ENCODE assay signal across 17 cellular contexts in genomic region chr3:184429786-184430185, GRCh38. TPM values are rescaled to one million over a fixed set of nuclear protein-coding genes. Genes with fewer than 3 reads are reported as not detected.
DNase-seq lines count a peak whose midpoint lies in the region; FAIRE-seq and TF ChIP-seq lines count a peak whose summit lies in the region.
"Had no signal": no experiment of that assay in that cellular context is flagged by ENCODE, and none has a peak within 500 bp of the region (broad histone marks: within the 10 kb centered on the region; RNA-seq: fewer than 3 reads in every experiment).

No MANE protein-coding gene starts in this region.

- no peaks in the 10 kb centered on the region for H3K9me3 Mint-ChIP-seq in activated T-helper 2 cell treated with anti-CD3 and anti-CD28 coated beads, Interferon-gamma antibody, Interleukin-2, Interleukin-4, amounts not matched to agents 10 μg/mL and 5 μg/mL and 100 μg/mL, durations not matched to agents 14 hours and 24 hours and 36 hours

- H3K4me3 Mint-ChIP-seq in activated T-helper 2 cell treated with anti-CD3 and anti-CD28 coated beads, Interferon-gamma antibody, Interleukin-2, Interleukin-4, amounts not matched to agents 10 μg/mL and 5 μg/mL and 100 μg/mL, durations not matched to agents 14 hours and 24 hours and 36 hours (ENCODE audit: low read depth) = no peak overlapping the region
- H3K4me3 Mint-ChIP-seq: CD14-positive monocyte; CD8-positive, alpha-beta T cell had no signal

- H3K27me3 ChIP-seq in adipocyte (replicated peaks; ENCODE audit: control insufficient read depth, insufficient read depth, low read length) = peaks cover 3% of the 10 kb centered on the region
- H3K27me3 ChIP-seq in sigmoid colon = no peaks in the 10 kb centered on the region

- no peak for TF ChIP-seq POLR2A in sigmoid colon (IDR thresholded peaks at IDR 0.05)

- H3K27ac Mint-ChIP-seq in activated T-helper 2 cell treated with anti-CD3 and anti-CD28 coated beads, Interferon-gamma antibody, Interleukin-2, Interleukin-4, amounts not matched to agents 10 μg/mL and 5 μg/mL and 100 μg/mL, durations not matched to agents 14 hours and 24 hours and 36 hours = no peak overlapping the region
- H3K27ac Mint-ChIP-seq: CD14-positive monocyte; CD8-positive, alpha-beta T cell had no signal

- peaks cover 3% of the 10 kb centered on the region for H3K27me3 Mint-ChIP-seq in activated T-helper 2 cell treated with anti-CD3 and anti-CD28 coated beads, Interferon-gamma antibody, Interleukin-2, Interleukin-4, amounts not matched to agents 10 μg/mL and 5 μg/mL and 100 μg/mL, durations not matched to agents 14 hours and 24 hours and 36 hours (ENCODE audit: low read depth)

- no peak overlapping the region for H3K9ac ChIP-seq in adipocyte (ENCODE audit: low read length)

- peaks cover 7% of the 10 kb centered on the region for H3K4me1 ChIP-seq in adipocyte (ENCODE audit: control insufficient read depth, insufficient read depth, low read length)
- no peaks in the 10 kb centered on the region for H3K4me1 ChIP-seq in sigmoid colon

- H3K9me3 ChIP-seq in adipocyte (ENCODE audit: control insufficient read depth, low read length) (no peaks in the 10 kb centered on the region), sigmoid colon (no peaks in the 10 kb centered on the region)

- no peaks in the 10 kb centered on the region for H3K36me3 Mint-ChIP-seq in activated T-helper 2 cell treated with anti-CD3 and anti-CD28 coated beads, Interferon-gamma antibody, Interleukin-2, Interleukin-4, amounts not matched to agents 10 μg/mL and 5 μg/mL and 100 μg/mL, durations not matched to agents 14 hours and 24 hours and 36 hours (ENCODE audit: low read depth)
- H3K36me3 Mint-ChIP-seq: CD14-positive monocyte; CD8-positive, alpha-beta T cell had no signal

- no peak for FAIRE-seq in GM19239 (lab: Jason Lieb, UNC)
- FAIRE-seq: D721Med, H54, HepG2, HTR-8/SVneo had no signal

- TF ChIP-seq EP300 in sigmoid colon (IDR thresholded peaks at IDR 0.05) = no peak

- no peaks in the 10 kb centered on the region for H3K4me1 Mint-ChIP-seq in activated T-helper 2 cell treated with anti-CD3 and anti-CD28 coated beads, Interferon-gamma antibody, Interleukin-2, Interleukin-4, amounts not matched to agents 10 μg/mL and 5 μg/mL and 100 μg/mL, durations not matched to agents 14 hours and 24 hours and 36 hours (ENCODE audit: low read depth)
- H3K4me1 Mint-ChIP-seq: CD14-positive monocyte had no signal

- 81 to 85% methylated on average over 4 of the region's 4 CpGs for WGBS in sigmoid colon, 2 donors

- TF ChIP-seq CTCF in fibroblast of villous mesenchyme (IDR thresholded peaks at IDR 0.05; ENCODE audit: insufficient read depth, low read depth, low read length) = no peak
- TF ChIP-seq CTCF in sigmoid colon (IDR thresholded peaks at IDR 0.05) = no peak

- intact Hi-C loops in sigmoid colon (cut with DNase I) = no loop called here
- intact Hi-C loops in activated T-helper 2 cell treated with anti-CD3 and anti-CD28 coated beads, Interferon-gamma antibody, Interleukin-2, Interleukin-4, amounts not matched to agents 10 μg/mL and 5 μg/mL and 100 μg/mL, durations not matched to agents 14 hours and 24 hours and 36 hours (cut with micrococcal nuclease) = no loop called here

- no peaks in the 10 kb centered on the region for H3K36me3 ChIP-seq in adipocyte (ENCODE audit: control insufficient read depth, insufficient read depth, low read length, severe bottlenecking)
- H3K36me3 ChIP-seq in sigmoid colon = no peaks in the 10 kb centered on the region

- DNase-seq in AG20443 (ENCODE audit: low spot score) (peak; percentile 44), adipocyte (ENCODE audit: low read depth) (peak; percentile 15), fibroblast of villous mesenchyme (ENCODE audit: low read depth) (peak; percentile 48), sigmoid colon (peak; percentile 17), GM19239 (ENCODE audit: insufficient read length, low spot score) (no peak)
- no peak for DNase-seq in activated T-helper 2 cell treated with anti-CD3 and anti-CD28 coated beads, Interferon-gamma antibody, Interleukin-2, Interleukin-4, amounts not matched to agents 10 μg/mL and 5 μg/mL and 100 μg/mL, durations not matched to agents 14 hours and 24 hours and 36 hours (ENCODE audit: low spot score)
- DNase-seq in activated CD4-positive, CD25-positive, alpha-beta regulatory T cell treated with anti-CD3 and anti-CD28 coated beads, Interleukin-2, amount 50 U/mL, for 72 hours = no peak
- DNase-seq: ACHN; CD8-positive, alpha-beta T cell; COR-L47; DND-41; GDM1 had no signal

- H3K27ac ChIP-seq in sigmoid colon = no peak overlapping the region

- H3K4me3 ChIP-seq in adipocyte (ENCODE audit: low read length) (no peak overlapping the region), fibroblast of villous mesenchyme (ENCODE audit: low read depth, low read length) (no peak overlapping the region), sigmoid colon (no peak overlapping the region)

RNA-seq across cellular contexts. Expression of gene CHRD, which starts 49.9 kb away (rescaled TPM):
- total RNA-seq in fibroblast of villous mesenchyme (1.7 and 3.5 TPM in 2 replicates), sigmoid colon (10 to 100 TPM in 2 of 4 donors, 1 to 10 TPM in 2; 5.7 to 16.3 (median 11.3) TPM)
- 1 to 10 TPM in 2 of 3 donors, under 1 TPM in 1; 0.23 to 4.5 (median 1.8) TPM for polyA plus RNA-seq in sigmoid colon
- 0.07 TPM in 1 of 2 replicates, not detected in the other for total RNA-seq in activated T-helper 2 cell treated with anti-CD3 and anti-CD28 coated beads, Interferon-gamma antibody, Interleukin-2, Interleukin-4, amounts not matched to agents 10 μg/mL and 5 μg/mL and 100 μg/mL, durations not matched to agents 14 hours and 24 hours and 36 hours
- total RNA-seq: CD8-positive, alpha-beta T cell had no signal
- polyA plus RNA-seq: CD14-positive monocyte had no signal

RNA-seq across cellular contexts. Expression of gene THPO, which starts 51.8 kb away (rescaled TPM):
- total RNA-seq in fibroblast of villous mesenchyme (0.32 and 0.86 TPM in 2 replicates), sigmoid colon (under 1 TPM in 1 of 4 donors, not detected in 3; 0.36 TPM)
- under 1 TPM in 1 of 3 donors, not detected in 2; 0.25 TPM for polyA plus RNA-seq in sigmoid colon
- not detected in 2 replicates for total RNA-seq in activated T-helper 2 cell treated with anti-CD3 and anti-CD28 coated beads, Interferon-gamma antibody, Interleukin-2, Interleukin-4, amounts not matched to agents 10 μg/mL and 5 μg/mL and 100 μg/mL, durations not matched to agents 14 hours and 24 hours and 36 hours
- total RNA-seq: CD8-positive, alpha-beta T cell had no signal
- polyA plus RNA-seq: CD14-positive monocyte had no signal

Comparison
In these comparisons a context has a peak if more than half of its experiments do, and no peak if none do; other contexts are left out.
1. DNase-seq: peak in AG20443 (single experiment), adipocyte (single experiment), fibroblast of villous mesenchyme (single experiment) and sigmoid colon (single experiment); none in GM19239 (single experiment), activated T-helper 2 cell treated with anti-CD3 and anti-CD28 coated beads, Interferon-gamma antibody, Interleukin-2, Interleukin-4, amounts not matched to agents 10 μg/mL and 5 μg/mL and 100 μg/mL, durations not matched to agents 14 hours and 24 hours and 36 hours (single experiment) and activated CD4-positive, CD25-positive, alpha-beta regulatory T cell treated with anti-CD3 and anti-CD28 coated beads, Interleukin-2, amount 50 U/mL, for 72 hours (single experiment).